ENCODE assay signal across 19 cellular contexts in the genomic region with DNA sequence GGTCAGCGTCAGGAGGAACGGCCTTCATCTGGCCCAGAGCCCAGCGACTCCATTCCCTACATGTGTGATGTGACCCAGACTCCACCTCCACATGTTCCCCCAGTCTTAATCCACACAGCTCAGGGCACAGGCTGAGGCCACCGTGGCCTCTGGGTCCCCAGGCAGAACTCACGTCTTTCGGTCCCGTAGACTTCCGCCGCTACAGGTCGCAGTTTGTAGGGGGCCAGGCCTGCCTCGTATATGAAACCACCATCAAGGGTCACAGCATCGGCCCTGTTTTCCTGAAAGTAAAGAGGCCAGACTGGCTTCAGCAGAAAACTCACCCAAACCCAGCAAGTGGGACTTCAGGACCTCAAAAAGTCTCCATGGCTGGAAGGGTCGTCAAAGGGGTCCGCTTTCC. TPM values are rescaled to one million over a fixed set of nuclear protein-coding genes. Genes with fewer than 3 reads are reported as not detected.
DNase-seq lines count a peak whose midpoint lies in the region; ATAC-seq, FAIRE-seq and TF ChIP-seq lines count a peak whose summit lies in the region.
"Had no signal": no experiment of that assay in that cellular context is flagged by ENCODE, and none has a peak within 500 bp of the region (broad histone marks: within the 10 kb centered on the region; RNA-seq: fewer than 3 reads in every experiment).

No MANE protein-coding gene starts in this region.

- no peak overlapping the region for H3K9ac ChIP-seq in K562 (ENCODE audit: insufficient read depth in 1 of 2, low read depth in 2 of 2, low read length in 2 of 2)
- H3K9ac ChIP-seq: BLaER1 had no signal

- CTCF ChIA-PET in K562 (lab: Yijun Ruan, JAX; ENCODE audit: low intra/inter-chr PET ratio) = no interaction called here

- DNase-seq in activated CD8-positive, alpha-beta memory T cell treated with anti-CD3 and anti-CD28 coated beads for 24 hours = peak; percentile 40
- no peak for DNase-seq in activated CD8-positive, alpha-beta memory T cell treated with anti-CD3 and anti-CD28 coated beads, Interleukin-2, amount 50 U/mL, for 4 hours
- no peak for DNase-seq in K562 (ENCODE audit: extremely low read depth in 1 of 4, low spot score in 3 of 4)
- DNase-seq in islet precursor cell = peak; percentile 11
- DNase-seq in NCI-H2227 treated with DMSO at 0.1 percent for 48 hours (lab: John Stamatoyannopoulos, UW) = no peak
- DNase-seq: AML-193; Caco-2; CD8-positive, alpha-beta memory T cell; GDM1; GOT3 had no signal

- no peaks in the 10 kb centered on the region for H3K9me3 ChIP-seq in K562 (replicated peaks; ENCODE audit: control insufficient read depth, insufficient read depth, low read depth, low read length)
- H3K9me3 ChIP-seq: BLaER1 had no signal

- WGBS in K562 (ENCODE audit: insufficient coverage, low coverage, missing lambda C conversion rate) = 13% methylated on average over 14 of the region's 14 CpGs

- no peaks in the 10 kb centered on the region for H3K36me3 ChIP-seq in K562 (ENCODE audit: control insufficient read depth, insufficient read depth, low read length)
- H3K36me3 ChIP-seq: BLaER1, HAP-1 had no signal

- no peak for FAIRE-seq in K562 (lab: Jason Lieb, UNC)
- FAIRE-seq: GM12892, GM19239, HTR-8/SVneo had no signal

- TF ChIP-seq POLR2A in K562 (conservative IDR thresholded peaks at IDR 0.05) = no peak

- no peak overlapping the region for H3K27ac ChIP-seq in K562 (ENCODE audit: extremely low read depth, low read depth, low read length)
- H3K27ac ChIP-seq: 22Rv1, BLaER1 had no signal

- H3K4me2 ChIP-seq in K562 (ENCODE audit: insufficient read depth, low read length) = no peak overlapping the region
- H3K4me2 ChIP-seq: BLaER1 had no signal

- ATAC-seq in K562 = peak; percentile 57
- ATAC-seq in HG03025 (IDR thresholded peaks at IDR 0.05; ENCODE audit: low FRiP score, unreplicated experiment) = no peak
- ATAC-seq in esophagus mucosa = no peak

- no peak overlapping the region for H3K4me3 ChIP-seq in K562
- H3K4me3 ChIP-seq: BLaER1, HAP-1 had no signal

- intact Hi-C loops in K562 (cut with micrococcal nuclease) = no loop called here

- TF ChIP-seq CTCF in K562 (IDR thresholded peaks at IDR 0.05 in 2 of 3, conservative IDR thresholded peaks at IDR 0.05 in 1 of 3; ENCODE audit: insufficient read depth in 2 of 3, low read depth in 1 of 3, low read length in 3 of 3) = no peak

- H3K79me2 ChIP-seq in K562 (ENCODE audit: control insufficient read depth, insufficient read depth, low read length) = no peaks in the 10 kb centered on the region

- no peak overlapping the region for H2AFZ ChIP-seq in K562 (ENCODE audit: low read depth, low read length)

- no peaks in the 10 kb centered on the region for H3K9me1 ChIP-seq in K562 (ENCODE audit: control insufficient read depth, insufficient read depth, low read length)

- POLR2A ChIA-PET in K562 (lab: Yijun Ruan, JAX) = interaction anchor here (0.6 to 0.7 kb wide), 3 partner anchors 11 to 532 kb away, joined by 4 to 5 read pairs (median 4); no protein-coding TSS in a partner anchor

- in situ Hi-C loops in K562 (cut with MboI) = no loop called here

- H3K4me1 ChIP-seq in K562 (replicated peaks in 1 of 2; ENCODE audit: control insufficient read depth in 2 of 2, insufficient read depth in 2 of 2, low read length in 2 of 2) = no peaks in the 10 kb centered on the region
- H3K4me1 ChIP-seq: Caco-2, HAP-1 had no signal

- no peak for TF ChIP-seq RAD21 in K562 (CRISPR knock-in tag; conservative IDR thresholded peaks at IDR 0.05 in 1 of 2, IDR thresholded peaks at IDR 0.05 in 1 of 2)

- no peak for TF ChIP-seq EP300 in K562 (IDR thresholded peaks at IDR 0.05; ENCODE audit: low read length)

- BruUV-seq in K562 (replicated peaks; lab: Mats Ljungman, UMichigan) = no TSS peak

- H3K27me3 ChIP-seq in K562 (ENCODE audit: control insufficient read depth in 2 of 2, insufficient read depth in 2 of 2, low read length in 2 of 2) = peaks cover 46 to 68% of the 10 kb centered on the region in 2 experiments
- H3K27me3 ChIP-seq: BLaER1 had no signal

- no peaks in the 10 kb centered on the region for H4K20me1 ChIP-seq in K562 (replicated peaks; ENCODE audit: control insufficient read depth, insufficient read depth, low read length)
- H4K20me1 ChIP-seq: BLaER1 had no signal

TF ChIP-seq in K562, 482 proteins besides CTCF, POLR2A, EP300 and RAD21 (continues in another document):
- no peak for TF ChIP-seq PTRF (tag; IDR thresholded peaks at IDR 0.05)

RNA-seq across cellular contexts. Expression of gene LTF, which starts 8.6 kb away (rescaled TPM):
- total RNA-seq in K562 (2011; cell fraction: chromatin; rRNA removed; ENCODE audit: low replicate concordance) = not detected in 2 replicates
- total RNA-seq in K562 (2011; cell fraction: nucleolus; rRNA removed) = not detected in 2 replicates
- total RNA-seq in K562 (2011; cell fraction: nucleoplasm; rRNA removed) = not detected in 2 replicates
- total RNA-seq in K562 (2014; rRNA removed) (0.08 TPM in 1 of 2 replicates, not detected in the other), K562 (2014; rRNA removed; fragmentation: Illumina TruSeq; extraction: Trizol) (not detected in 2 replicates), K562 (2015; rRNA removed; fragmentation: Illumina TruSeq; extraction: Trizol) (0.08 TPM in 1 of 2 replicates, not detected in the other), K562 (2021) (0.07 and 0.13 TPM in 2 replicates), esophagus mucosa (108 TPM)
- polyA plus RNA-seq in K562 (2011; rRNA removed) (not detected in 2 replicates), K562 (2014; fragmentation: Illumina TruSeq; extraction: Trizol) (not detected in 2 replicates), K562 (2014; fragmentation: Nextera tagmentation; extraction: Ambion mirVana) (not detected), K562 (2014; rRNA removed) (0.71 TPM in 1 of 2 replicates, not detected in the other)
- polyA plus RNA-seq in K562 (2011; cell fraction: cytosol; rRNA removed) = not detected in 2 replicates
- not detected in 2 replicates for polyA plus RNA-seq in K562 (2011; cell fraction: nucleus; rRNA removed)
- polyA plus RNA-seq in K562 (2012) = 0.53 TPM in 1 of 2 replicates, not detected in the other
- polyA minus RNA-seq in K562 (2011; rRNA and poly(A)+ RNA removed) = not detected in 2 replicates
- not detected in 2 replicates for polyA minus RNA-seq in K562 (2011; cell fraction: cytosol; rRNA and poly(A)+ RNA removed)
- polyA minus RNA-seq in K562 (2011; cell fraction: nucleus; rRNA and poly(A)+ RNA removed) = not detected in 2 replicates
- total RNA-seq: A673; Caco-2; CD8-positive, alpha-beta memory T cell had no signal
- polyA plus RNA-seq: CD8-positive, alpha-beta memory T cell had no signal

RNA-seq across cellular contexts. Expression of gene RTP3, which starts 41.7 kb away (rescaled TPM):
- not detected in 2 replicates for total RNA-seq in K562 (2011; cell fraction: chromatin; rRNA removed; ENCODE audit: low replicate concordance)
- not detected in 2 replicates for total RNA-seq in K562 (2011; cell fraction: nucleolus; rRNA removed)
- not detected in 2 replicates for total RNA-seq in K562 (2011; cell fraction: nucleoplasm; rRNA removed)
- total RNA-seq in K562 (2014; rRNA removed) = not detected in 2 replicates
- not detected in 2 replicates for total RNA-seq in K562 (2014; rRNA removed; fragmentation: Illumina TruSeq; extraction: Trizol)
- not detected in 2 replicates for total RNA-seq in K562 (2015; rRNA removed; fragmentation: Illumina TruSeq; extraction: Trizol)
- total RNA-seq in K562 (2021) = not detected in 2 replicates
- polyA plus RNA-seq in K562 (2011; rRNA removed) = not detected in 2 replicates
- 0.04 TPM in 1 of 2 replicates, not detected in the other for polyA plus RNA-seq in K562 (2011; cell fraction: cytosol; rRNA removed)
- polyA plus RNA-seq in K562 (2011; cell fraction: nucleus; rRNA removed) = not detected in 2 replicates
- polyA plus RNA-seq in K562 (2012) = 0.08 TPM in 1 of 2 replicates, not detected in the other
- polyA plus RNA-seq in K562 (2014; fragmentation: Illumina TruSeq; extraction: Trizol) = not detected in 2 replicates
- not detected for polyA plus RNA-seq in K562 (2014; fragmentation: Nextera tagmentation; extraction: Ambion mirVana)
- polyA plus RNA-seq in K562 (2014; rRNA removed) = not detected in 2 replicates
- not detected in 2 replicates for polyA minus RNA-seq in K562 (2011; rRNA and poly(A)+ RNA removed)
- polyA minus RNA-seq in K562 (2011; cell fraction: cytosol; rRNA and poly(A)+ RNA removed) = not detected in 2 replicates
- not detected in 2 replicates for polyA minus RNA-seq in K562 (2011; cell fraction: nucleus; rRNA and poly(A)+ RNA removed)
- total RNA-seq in esophagus mucosa = not detected
- total RNA-seq: A673; Caco-2; CD8-positive, alpha-beta memory T cell had no signal
- polyA plus RNA-seq: CD8-positive, alpha-beta memory T cell had no signal

RNA-seq across cellular contexts. Expression of gene CCRL2, which starts 49.1 kb away (rescaled TPM):
- 7.7 and 14.6 TPM in 2 replicates for total RNA-seq in K562 (2011; cell fraction: chromatin; rRNA removed; ENCODE audit: low replicate concordance)
- 9.2 and 13.7 TPM in 2 replicates for total RNA-seq in K562 (2011; cell fraction: nucleolus; rRNA removed)
- 12.1 and 14.7 TPM in 2 replicates for total RNA-seq in K562 (2011; cell fraction: nucleoplasm; rRNA removed)
- total RNA-seq in K562 (2014; rRNA removed) = 3.6 and 4.1 TPM in 2 replicates
- total RNA-seq in K562 (2014; rRNA removed; fragmentation: Illumina TruSeq; extraction: Trizol) = 3.4 and 4.5 TPM in 2 replicates
- total RNA-seq in K562 (2015; rRNA removed; fragmentation: Illumina TruSeq; extraction: Trizol) = 3.1 and 4.0 TPM in 2 replicates
- 3.3 and 3.5 TPM in 2 replicates for total RNA-seq in K562 (2021)
- polyA plus RNA-seq in K562 (2011; rRNA removed) = 4.2 and 5.4 TPM in 2 replicates
- polyA plus RNA-seq in K562 (2011; cell fraction: cytosol; rRNA removed) = 3.2 and 4.8 TPM in 2 replicates
- 5.8 and 6.6 TPM in 2 replicates for polyA plus RNA-seq in K562 (2011; cell fraction: nucleus; rRNA removed)
- 4.8 and 12.0 TPM in 2 replicates for polyA plus RNA-seq in K562 (2012)
- polyA plus RNA-seq in K562 (2014; fragmentation: Illumina TruSeq; extraction: Trizol) = 3.2 and 3.4 TPM in 2 replicates
- 1 to 10 TPM; 4.3 to 5.7 TPM for polyA plus RNA-seq in K562 (2014; fragmentation: Nextera tagmentation; extraction: Ambion mirVana)
- polyA plus RNA-seq in K562 (2014; rRNA removed) = 2.2 and 3.5 TPM in 2 replicates
- polyA minus RNA-seq in K562 (2011; rRNA and poly(A)+ RNA removed) = 5.5 and 6.4 TPM in 2 replicates
- 3.1 TPM in 1 of 2 replicates, not detected in the other for polyA minus RNA-seq in K562 (2011; cell fraction: cytosol; rRNA and poly(A)+ RNA removed)
- 11.4 and 11.7 TPM in 2 replicates for polyA minus RNA-seq in K562 (2011; cell fraction: nucleus; rRNA and poly(A)+ RNA removed)
- total RNA-seq in esophagus mucosa = 0.24 TPM
- total RNA-seq: A673 had no signal

Comparison
In these comparisons a context has a peak if more than half of its experiments do, and no peak if none do; other contexts are left out.
1. DNase-seq: peak in activated CD8-positive, alpha-beta memory T cell treated with anti-CD3 and anti-CD28 coated beads for 24 hours (single experiment) and islet precursor cell (single experiment); none in activated CD8-positive, alpha-beta memory T cell treated with anti-CD3 and anti-CD28 coated beads, Interleukin-2, amount 50 U/mL, for 4 hours (single experiment), K562 (0 of 4) and NCI-H2227 treated with DMSO at 0.1 percent for 48 hours (single experiment).
2. RNA of gene LTF, which starts 8.6 kb away (total RNA-seq): 108 TPM in esophagus mucosa (single experiment); 0.07 to 0.13 TPM in K562; every median in the first group is over 10 times any median in the second.